In the genomic region with DNA sequence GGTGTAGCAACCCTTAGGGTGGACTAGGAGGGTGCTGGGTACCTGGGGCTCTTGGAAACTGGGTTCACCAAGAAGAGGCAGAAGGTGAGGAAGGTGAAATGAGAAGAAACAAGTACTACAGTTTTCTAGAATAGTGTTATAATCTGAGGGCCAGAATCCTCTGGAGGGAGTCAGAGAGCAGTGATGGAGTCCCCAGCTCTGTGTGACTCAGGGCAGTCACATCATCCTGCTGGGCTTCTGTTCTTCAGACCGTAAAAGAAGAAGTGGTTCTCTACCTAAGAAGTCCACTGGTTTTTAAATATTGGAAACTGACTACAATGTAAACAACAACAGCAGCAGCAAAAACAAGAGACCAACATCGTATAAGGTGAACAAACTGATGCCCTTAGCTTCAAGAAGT, we compare ENCODE assay signal across 8 cellular contexts.
DNase-seq lines count a peak whose midpoint lies in the region; ATAC-seq, FAIRE-seq and TF ChIP-seq lines count a peak whose summit lies in the region.

No MANE protein-coding gene starts in this region.

- TF ChIP-seq CTCF in astrocyte (IDR thresholded peaks at IDR 0.05; ENCODE audit: insufficient read depth, low read depth, low read length), result no peak

- peak; percentile 49 for FAIRE-seq in astrocyte (lab: Jason Lieb, UNC)

- H3K9me3 ChIP-seq in astrocyte (ENCODE audit: insufficient read depth, low read depth, low read length), result no peaks in the 10 kb centered on the region

- no peak overlapping the region for H3K4me3 ChIP-seq in astrocyte (ENCODE audit: insufficient read depth, low read depth, low read length)

- H3K4me2 ChIP-seq in astrocyte (ENCODE audit: low read length), result no peak overlapping the region

- peak overlapping the region; percentile 1 for H3K4me3 Mint-ChIP-seq in astrocyte (ENCODE audit: unreplicated experiment)
- no peak overlapping the region for H3K4me3 Mint-ChIP-seq in natural killer cell treated with Interleukin-12 subunit alpha and Interleukin-12 subunit beta and Interleukin-15 and Interleukin-18, amount 100 ng/mL, for 72 hours

- ATAC-seq in HG03565 (IDR thresholded peaks at IDR 0.05; ENCODE audit: unreplicated experiment) (peak; percentile 57), GM18873 (IDR thresholded peaks at IDR 0.05; ENCODE audit: low FRiP score, unreplicated experiment) (no peak), GM18907 (IDR thresholded peaks at IDR 0.05; ENCODE audit: unreplicated experiment) (no peak)
- peak in 1 of 2 donors; percentile 55 for ATAC-seq in natural killer cell treated with Interleukin-12 subunit alpha and Interleukin-12 subunit beta and Interleukin-15 and Interleukin-18, amount 100 ng/mL, for 72 hours

- H3K9me3 Mint-ChIP-seq in astrocyte (ENCODE audit: unreplicated experiment), result no peaks in the 10 kb centered on the region
- no peaks in the 10 kb centered on the region for H3K9me3 Mint-ChIP-seq in natural killer cell treated with Interleukin-12 subunit alpha and Interleukin-12 subunit beta and Interleukin-15 and Interleukin-18, amount 100 ng/mL, for 72 hours

- H3K4me1 ChIP-seq in astrocyte (ENCODE audit: insufficient read depth, low read length), result peaks cover 23% of the 10 kb centered on the region

- peaks cover 7% of the 10 kb centered on the region for H3K36me3 Mint-ChIP-seq in astrocyte (ENCODE audit: low read depth, unreplicated experiment)
- H3K36me3 Mint-ChIP-seq in natural killer cell treated with Interleukin-12 subunit alpha and Interleukin-12 subunit beta and Interleukin-15 and Interleukin-18, amount 100 ng/mL, for 72 hours, result no peaks in the 10 kb centered on the region

- H3K27me3 ChIP-seq in astrocyte (ENCODE audit: insufficient read depth, low read length), result no peaks in the 10 kb centered on the region

- no peaks in the 10 kb centered on the region for H3K27me3 Mint-ChIP-seq in astrocyte (ENCODE audit: low read depth, unreplicated experiment)
- H3K27me3 Mint-ChIP-seq in natural killer cell treated with Interleukin-12 subunit alpha and Interleukin-12 subunit beta and Interleukin-15 and Interleukin-18, amount 100 ng/mL, for 72 hours, result no peaks in the 10 kb centered on the region

- H3K27ac Mint-ChIP-seq in astrocyte (ENCODE audit: unreplicated experiment), result peak overlapping the region; percentile 10
- H3K27ac Mint-ChIP-seq in natural killer cell treated with Interleukin-12 subunit alpha and Interleukin-12 subunit beta and Interleukin-15 and Interleukin-18, amount 100 ng/mL, for 72 hours, result peak overlapping the region; percentile 42 to 80

- H4K20me1 ChIP-seq in astrocyte (ENCODE audit: insufficient read depth, low read length), result no peaks in the 10 kb centered on the region

- no peaks in the 10 kb centered on the region for H3K79me2 ChIP-seq in astrocyte (ENCODE audit: insufficient read depth, low read length)

- no peak overlapping the region for H3K27ac ChIP-seq in astrocyte (ENCODE audit: low read depth, low read length)

- H3K9ac ChIP-seq in astrocyte (ENCODE audit: low read length), result no peak overlapping the region

- DNase-seq in NCI-H510A treated with DMSO at 0.1 percent for 48 hours (lab: John Stamatoyannopoulos, UW), result peak; percentile 9
- no peak for DNase-seq in NCI-H510A (lab: John Stamatoyannopoulos, UW)
- DNase-seq in astrocyte (ENCODE audit: low read depth), result peak; percentile 30
- no peak for DNase-seq in natural killer cell treated with Interleukin-12 subunit alpha and Interleukin-12 subunit beta and Interleukin-15 and Interleukin-18, amount 100 ng/mL, for 72 hours (ENCODE audit: low spot score)
- DNase-seq in NCI-H446 (lab: John Stamatoyannopoulos, UW), result no peak

- H2AFZ ChIP-seq in astrocyte (ENCODE audit: low read depth, low read length), result no peak overlapping the region

- H3K4me1 Mint-ChIP-seq in astrocyte (ENCODE audit: low read depth, unreplicated experiment), result peaks cover 21% of the 10 kb centered on the region
- H3K4me1 Mint-ChIP-seq in natural killer cell treated with Interleukin-12 subunit alpha and Interleukin-12 subunit beta and Interleukin-15 and Interleukin-18, amount 100 ng/mL, for 72 hours (ENCODE audit: low read depth in 2 of 2), result peaks cover 20% of the 10 kb centered on the region in 2 donors

- peaks cover 6% of the 10 kb centered on the region for H3K36me3 ChIP-seq in astrocyte (ENCODE audit: insufficient read depth, low read length)

Comparison
In these comparisons a context has a peak if more than half of its experiments do, and no peak if none do; other contexts are left out.
1. DNase-seq: peak in NCI-H510A treated with DMSO at 0.1 percent for 48 hours (single experiment) and astrocyte (single experiment); none in NCI-H510A (single experiment), natural killer cell treated with Interleukin-12 subunit alpha and Interleukin-12 subunit beta and Interleukin-15 and Interleukin-18, amount 100 ng/mL, for 72 hours (single experiment) and NCI-H446 (0 of 2).